ENCODE assay signal across 10 cellular contexts in genomic region chr7:138857728-138858127, GRCh38. TPM values are rescaled to one million over a fixed set of nuclear protein-coding genes. Genes with fewer than 3 reads are reported as not detected.
"Had no signal": no experiment of that assay in that cellular context is flagged by ENCODE, and none has a peak within 500 bp of the region (broad histone marks: within the 10 kb centered on the region; RNA-seq: fewer than 3 reads in every experiment).

No MANE protein-coding gene starts in this region.

- FAIRE-seq: HepG2, HTR-8/SVneo had no signal

- ATAC-seq: HepG2 had no signal

- DNase-seq: IMR-90, KBM-7, KG1 had no signal

- H3K9ac ChIP-seq: KMS-11 had no signal

- H3K4me2 ChIP-seq: KMS-11 had no signal

- H3K27ac ChIP-seq: HL-60, KMS-11 had no signal

RNA-seq across cellular contexts. Expression of gene ATP6V0A4, which starts 59.7 kb away (rescaled TPM):
- total RNA-seq: HT-29 had no signal
- polyA plus RNA-seq: IgD-negative memory B cell had no signal

RNA-seq across cellular contexts. Expression of gene TMEM213, which starts 59.9 kb away (rescaled TPM):
- total RNA-seq: HepG2, HT-29, HT1080, IMR-90 had no signal
- polyA plus RNA-seq: HepG2, IgD-negative memory B cell, IMR-90 had no signal
